In the genomic region with DNA sequence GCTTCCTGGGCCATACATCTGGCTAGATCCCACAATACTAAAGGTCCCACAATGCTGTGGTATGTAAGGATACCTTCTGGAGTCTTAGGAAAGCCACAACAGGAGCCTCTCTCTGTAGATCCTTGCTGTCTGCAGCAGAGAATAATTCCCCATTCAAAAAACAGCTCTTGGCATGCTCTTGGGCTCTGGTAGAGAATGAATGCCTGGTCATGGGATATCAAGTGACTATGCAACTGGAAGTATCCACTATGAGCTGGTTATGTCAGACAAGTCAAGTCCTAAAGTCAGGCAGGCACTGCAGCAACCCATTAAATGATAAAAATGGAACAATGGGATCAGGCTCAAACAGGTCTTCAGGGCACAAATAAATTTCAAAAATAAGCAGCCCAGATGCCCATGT, we compare ENCODE assay signal across 1 cellular context.
TF ChIP-seq lines count a peak whose summit lies in the region.

No MANE protein-coding gene starts in this region.

TF ChIP-seq in IMR-90, 13 proteins besides CTCF, POLR2A, EP300 and RAD21:
- TF ChIP-seq BHLHE40 (IDR thresholded peaks at IDR 0.05; ENCODE audit: low read depth, low read length) (no peak), CEBPB (IDR thresholded peaks at IDR 0.05; ENCODE audit: low read depth, low read length) (no peak), MAFK (IDR thresholded peaks at IDR 0.05; ENCODE audit: low read depth, low read length) (no peak), RCOR1 (IDR thresholded peaks at IDR 0.05; ENCODE audit: insufficient replicate concordance, low read length) (no peak), MAZ (IDR thresholded peaks at IDR 0.05; ENCODE audit: borderline replicate concordance, low read depth, low read length) (no peak)
